22 cellular contexts compared by ENCODE assay signal in genomic region chr5:98168862-98169261, GRCh38.
"Had no signal": no experiment of that assay in that cellular context is flagged by ENCODE, and none has a peak within 500 bp of the region (broad histone marks: within the 10 kb centered on the region; RNA-seq: fewer than 3 reads in every experiment).

No MANE protein-coding gene starts in this region.

- FAIRE-seq: HepG2, RCC 7860 had no signal

- H3K4me3 ChIP-seq: SJCRH30 had no signal

- H3K9me3 ChIP-seq: SJCRH30 had no signal

- H3K27ac ChIP-seq: SJCRH30 had no signal

- DNase-seq: IMR-90, Karpas-422, KG1, MM.1S, NCI-H1092 treated with DMSO at 0.1 percent for 48 hours, NCI-H1436, NCI-H187, NCI-H2029, NCI-H2081 treated with DMSO at 0.1 percent for 48 hours, NCI-H2171, NCI-H226, NCI-H446, NCI-H510A, NCI-H524 treated with DMSO at 0.1 percent for 48 hours, NCI-H69, NCI-H774, RPMI8226, SHP77 treated with DMSO at 0.1 percent for 48 hours, SJCRH30 had no signal

- H3K36me3 ChIP-seq: SJCRH30 had no signal

- ATAC-seq: HepG2, Right ventricle myocardium inferior had no signal

- H3K27me3 ChIP-seq: SJCRH30 had no signal

- H3K4me1 ChIP-seq: SJCRH30 had no signal
